In genomic region chr10:132443998-132444876, GRCh38 we compare ENCODE assay signal across 11 cellular contexts. TPM values are rescaled to one million over a fixed set of nuclear protein-coding genes. Genes with fewer than 3 reads are reported as not detected.
DNase-seq lines count a peak whose midpoint lies in the region; ATAC-seq and TF ChIP-seq lines count a peak whose summit lies in the region.
"Had no signal": no experiment of that assay in that cellular context is flagged by ENCODE, and none has a peak within 500 bp of the region (broad histone marks: within the 10 kb centered on the region; RNA-seq: fewer than 3 reads in every experiment).

No MANE protein-coding gene starts in this region.

- no peak overlapping the region for H3K4me3 ChIP-seq in mucosa of descending colon
- H3K4me3 ChIP-seq: esophagus muscularis mucosa, tibial artery had no signal

- no peaks in the 10 kb centered on the region for H3K36me3 ChIP-seq in KOPT-K1 (ENCODE audit: insufficient read depth, low read length)
- no peaks in the 10 kb centered on the region for H3K36me3 ChIP-seq in mucosa of descending colon (ENCODE audit: low read depth)
- H3K36me3 ChIP-seq: esophagus muscularis mucosa, tibial artery had no signal

- H3K4me1 ChIP-seq in mucosa of descending colon (ENCODE audit: low read depth): peaks cover 23% of the 10 kb centered on the region

- peak in 2 of 3 experiments; percentile 78 to 88 for DNase-seq in NCI-H1417 (lab: John Stamatoyannopoulos, UW)
- no peak for DNase-seq in NCI-H1417 treated with DMSO at 0.1 percent for 48 hours (lab: John Stamatoyannopoulos, UW)
- DNase-seq in UCSD-AML1 (lab: John Stamatoyannopoulos, UW; ENCODE audit: unreplicated experiment): peak; percentile 94
- peak in 2 of 3 donors; percentile 31 to 57 for DNase-seq in mucosa of descending colon
- no peak for DNase-seq in mucosa of gallbladder (ENCODE audit: low spot score)
- DNase-seq in omental fat pad (ENCODE audit: low spot score): no peak
- DNase-seq: NCI-H2029 treated with DMSO at 0.1 percent for 48 hours, tibial artery had no signal

- peak overlapping the region; percentile 97 for H3K27ac ChIP-seq in KOPT-K1 (ENCODE audit: low read depth, low read length, poor library complexity, severe bottlenecking)
- H3K27ac ChIP-seq: esophagus muscularis mucosa, tibial artery had no signal

- H3K9me3 ChIP-seq in KOPT-K1 (ENCODE audit: insufficient read depth, low read length, poor library complexity, severe bottlenecking) (no peaks in the 10 kb centered on the region), mucosa of descending colon (no peaks in the 10 kb centered on the region)
- H3K9me3 ChIP-seq: esophagus muscularis mucosa, tibial artery had no signal

- intact Hi-C loops in mucosa of descending colon (cut with DNase I, micrococcal nuclease): no loop called here

- no peak for ATAC-seq in mucosa of descending colon
- no peak for ATAC-seq in GM19397 (IDR thresholded peaks at IDR 0.05; ENCODE audit: unreplicated experiment)
- ATAC-seq in omental fat pad (ENCODE audit: low FRiP score): no peak

- TF ChIP-seq CTCF in mucosa of descending colon (IDR thresholded peaks at IDR 0.05) (no peak), omental fat pad (IDR thresholded peaks at IDR 0.05) (no peak)

RNA-seq across cellular contexts. Expression of gene PWWP2B, which starts 47.2 kb away (rescaled TPM):
- total RNA-seq in mucosa of descending colon (10 to 100 TPM; 37.7 to 55.6 (median 41.7) TPM), mucosa of gallbladder (52.9 TPM), omental fat pad (10 to 100 TPM in 3 of 4 donors, 1 to 10 TPM in 1; 6.0 to 24.4 (median 12.2) TPM)

Comparison
In these comparisons a context has a peak if more than half of its experiments do, and no peak if none do; other contexts are left out.
1. DNase-seq: peak in NCI-H1417 (2 of 3), UCSD-AML1 (single experiment) and mucosa of descending colon (2 of 3); none in NCI-H1417 treated with DMSO at 0.1 percent for 48 hours (single experiment), mucosa of gallbladder (single experiment) and omental fat pad (single experiment).